ENCODE assay signal across 15 cellular contexts in the genomic region with DNA sequence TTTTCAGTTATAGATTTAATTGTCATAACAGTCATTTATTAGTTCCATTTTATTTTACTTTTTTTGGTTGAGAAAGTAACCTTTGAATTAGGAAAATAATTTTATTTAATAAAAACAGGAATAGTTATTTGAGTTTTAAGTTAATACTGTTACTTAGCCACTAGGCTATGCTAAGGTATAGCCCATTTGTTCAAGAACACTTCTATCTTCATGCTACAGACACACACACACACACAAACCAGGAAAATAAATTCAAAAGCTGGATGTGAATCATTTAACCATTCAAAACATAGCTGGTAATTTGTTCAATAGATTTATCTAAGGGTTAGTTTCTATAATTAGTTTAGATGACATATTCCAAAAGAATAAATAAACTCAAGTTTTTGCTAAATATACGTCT.
DNase-seq lines count a peak whose midpoint lies in the region; ATAC-seq and TF ChIP-seq lines count a peak whose summit lies in the region.
"Had no signal": no experiment of that assay in that cellular context is flagged by ENCODE, and none has a peak within 500 bp of the region (broad histone marks: within the 10 kb centered on the region; RNA-seq: fewer than 3 reads in every experiment).

No MANE protein-coding gene starts in this region.

- H3K4ac ChIP-seq in mesendoderm (ENCODE audit: low read depth, low read length): no peak overlapping the region

- no peak overlapping the region for H2BK5ac ChIP-seq in mesendoderm (ENCODE audit: low read length)

- 66 to 87% methylated on average over 1 of the region's 1 CpG for WGBS in body of pancreas, 2 donors
- WGBS in mesendoderm (ENCODE audit: extremely low coverage, insufficient coverage, low lambda C conversion rate): no CpG with 5 or more reads among the region's 1 CpG

- no peak overlapping the region for H4K5ac ChIP-seq in mesendoderm (ENCODE audit: low read length)

- H2AK5ac ChIP-seq in mesendoderm (ENCODE audit: low read length): no peak overlapping the region

- H3K36me3 ChIP-seq in body of pancreas (replicated peaks in 1 of 2; ENCODE audit: insufficient read depth in 1 of 2, low read depth in 2 of 2) (no peaks in the 10 kb centered on the region), kidney epithelial cell (ENCODE audit: control insufficient read depth, insufficient read depth, low read length) (no peaks in the 10 kb centered on the region), mesendoderm (ENCODE audit: control insufficient read depth, insufficient read depth, low read length) (no peaks in the 10 kb centered on the region)
- H3K36me3 ChIP-seq: BLaER1, esophagus squamous epithelium had no signal

- DNase-seq in HT-29 (ENCODE audit: low spot score) (peak; percentile 22), body of pancreas (no peak), kidney epithelial cell (ENCODE audit: low read depth) (no peak), superior temporal gyrus (ENCODE audit: extremely low spot score) (no peak), mesendoderm (no peak)
- no peak for DNase-seq in activated naive CD4-positive, alpha-beta T cell treated with Interleukin-2 at 50 U/mL for 16 hours
- DNase-seq: caudate nucleus, esophagus squamous epithelium, GM23248, MV-4-11, NCI-H524 treated with DMSO at 0.1 percent for 48 hours, SHP77 had no signal

- H3K9me3 ChIP-seq in body of pancreas: no peaks in the 10 kb centered on the region
- H3K9me3 ChIP-seq: BLaER1, esophagus squamous epithelium had no signal

- no peak overlapping the region for H3K23ac ChIP-seq in mesendoderm (ENCODE audit: low read length)

- no peak overlapping the region for H3K4me2 ChIP-seq in mesendoderm (ENCODE audit: low read length)
- H3K4me2 ChIP-seq: BLaER1 had no signal

- H3K18ac ChIP-seq in mesendoderm (ENCODE audit: low read length): no peak overlapping the region

- H3K4me1 ChIP-seq in body of pancreas (peaks cover 7% of the 10 kb centered on the region), mesendoderm (ENCODE audit: control insufficient read depth, low read depth, low read length) (no peaks in the 10 kb centered on the region)
- H3K4me1 ChIP-seq: BLaER1, esophagus squamous epithelium had no signal

- no peaks in the 10 kb centered on the region for H3K79me2 ChIP-seq in mesendoderm (ENCODE audit: control insufficient read depth, insufficient read depth, low read length)

- no peak overlapping the region for H2BK120ac ChIP-seq in mesendoderm (ENCODE audit: low read depth, low read length)

- H3K27me3 ChIP-seq in body of pancreas (no peaks in the 10 kb centered on the region), kidney epithelial cell (ENCODE audit: control insufficient read depth, insufficient read depth, low read length) (no peaks in the 10 kb centered on the region), mesendoderm (ENCODE audit: insufficient read depth, low read length, poor library complexity) (no peaks in the 10 kb centered on the region)
- H3K27me3 ChIP-seq: BLaER1, esophagus squamous epithelium had no signal

- TF ChIP-seq CTCF in C4-2B (conservative IDR thresholded peaks at IDR 0.05) (peak; percentile 60), body of pancreas (IDR thresholded peaks at IDR 0.05) (peak in 4 of 7 experiments; percentile 7 to 31 (median 27)), kidney epithelial cell (IDR thresholded peaks at IDR 0.05; ENCODE audit: insufficient read depth, low read length, poor library complexity, severe bottlenecking) (peak; percentile 6)

- H4K8ac ChIP-seq in mesendoderm (ENCODE audit: low read depth, low read length): no peak overlapping the region

- intact Hi-C loops in body of pancreas (cut with DNase I): no loop called here

- H3K9ac ChIP-seq in mesendoderm (ENCODE audit: low read length): no peak overlapping the region
- H3K9ac ChIP-seq: BLaER1, GM23248 had no signal

- H3K4me3 ChIP-seq in body of pancreas (no peak overlapping the region), kidney epithelial cell (ENCODE audit: low read depth, low read length) (no peak overlapping the region), mesendoderm (ENCODE audit: low read length) (no peak overlapping the region)
- H3K4me3 ChIP-seq: BLaER1, esophagus squamous epithelium, GM23248 had no signal

- TF ChIP-seq POLR2A in body of pancreas (IDR thresholded peaks at IDR 0.05): no peak

- H3K27ac ChIP-seq in C4-2B (no peak overlapping the region), body of pancreas (no peak overlapping the region), mesendoderm (ENCODE audit: low read depth, low read length) (no peak overlapping the region)
- H3K27ac ChIP-seq: BLaER1, esophagus squamous epithelium, GM23248 had no signal

- no peak overlapping the region for H2BK15ac ChIP-seq in mesendoderm (replicated peaks; ENCODE audit: low read depth)

- no peaks in the 10 kb centered on the region for H3K79me1 ChIP-seq in mesendoderm (ENCODE audit: low read length)

- no peak overlapping the region for H3K56ac ChIP-seq in mesendoderm (ENCODE audit: low read length)

- ATAC-seq in body of pancreas (no peak), HG03439 (IDR thresholded peaks at IDR 0.05; ENCODE audit: unreplicated experiment) (no peak)

Comparison
In these comparisons a context has a peak if more than half of its experiments do, and no peak if none do; other contexts are left out.
1. CTCF ChIP-seq: peak in every context shown above with its lines; median percentile 60 in C4-2B; 27 in body of pancreas; 6 in kidney epithelial cell.